In genomic region chr1:207885129-207886032, GRCh38 we compare ENCODE assay signal across 1 cellular context.
TF ChIP-seq lines count a peak whose summit lies in the region.

No MANE protein-coding gene starts in this region.

TF ChIP-seq in IMR-90, 13 proteins besides CTCF, POLR2A, EP300 and RAD21:
- no peak for TF ChIP-seq RCOR1 (IDR thresholded peaks at IDR 0.05; ENCODE audit: insufficient replicate concordance, low read length)
- no peak for TF ChIP-seq MAFK (IDR thresholded peaks at IDR 0.05; ENCODE audit: low read depth, low read length)
- no peak for TF ChIP-seq RFX5 (IDR thresholded peaks at IDR 0.05; ENCODE audit: low read depth, low read length)
- TF ChIP-seq FOS (IDR thresholded peaks at IDR 0.05; ENCODE audit: low read depth, low read length) = no peak
- no peak for TF ChIP-seq ELK1 (IDR thresholded peaks at IDR 0.05; ENCODE audit: borderline replicate concordance, low read depth, low read length)
- TF ChIP-seq MAZ (IDR thresholded peaks at IDR 0.05; ENCODE audit: borderline replicate concordance, low read depth, low read length) = 0 out of 2 replicates have a peak, but pooled peaks have one; percentile 43
- TF ChIP-seq SMC3 (IDR thresholded peaks at IDR 0.05; ENCODE audit: low read depth, low read length) = peak; percentile 92
- TF ChIP-seq BHLHE40 (IDR thresholded peaks at IDR 0.05; ENCODE audit: low read depth, low read length) = no peak
- TF ChIP-seq MXI1 (IDR thresholded peaks at IDR 0.05; ENCODE audit: borderline replicate concordance, low read depth, low read length) = no peak
